In genomic region chrX:40085086-40085551, GRCh38 we compare ENCODE assay signal across 11 cellular contexts. TPM values are rescaled to one million over a fixed set of nuclear protein-coding genes. Genes with fewer than 3 reads are reported as not detected.
A peak's percentile ranks its signal among the peaks of the same experiment; 100 is the strongest.
DNase-seq lines count a peak whose midpoint lies in the region; ATAC-seq, FAIRE-seq and TF ChIP-seq lines count a peak whose summit lies in the region.
"Had no signal": no experiment of that assay in that cellular context is flagged by ENCODE, and none has a peak within 500 bp of the region (broad histone marks: within the 10 kb centered on the region; RNA-seq: fewer than 3 reads in every experiment).

No MANE protein-coding gene starts in this region.

- H3K27ac ChIP-seq in HepG2 (ENCODE audit: extremely low read length, insufficient read depth, low read length) (no peak overlapping the region), right lobe of liver (no peak overlapping the region), adrenal gland (peak overlapping the region in 4 of 5 donors; percentile 17 to 76 (median 50)), keratinocyte (ENCODE audit: control insufficient read depth, insufficient read depth, low read length) (peak overlapping the region; percentile 3)

- H3K36me3 ChIP-seq in HepG2 (replicated peaks in 1 of 2; ENCODE audit: control insufficient read depth in 1 of 2, insufficient read depth in 2 of 2, low read length in 2 of 2), result no peaks in the 10 kb centered on the region; a peak in 1 of 5 replicates
- no peaks in the 10 kb centered on the region for H3K36me3 ChIP-seq in right lobe of liver
- no peaks in the 10 kb centered on the region for H3K36me3 ChIP-seq in adrenal gland (replicated peaks in 1 of 2)
- H3K36me3 ChIP-seq in keratinocyte (ENCODE audit: control insufficient read depth in 2 of 2, extremely low read depth in 1 of 2, insufficient read depth in 2 of 2, low read length in 2 of 2), result no peaks in the 10 kb centered on the region

- TF ChIP-seq RAD21 in HepG2 (CRISPR knock-in tag; IDR thresholded peaks at IDR 0.05), result no peak

- no TSS peak for BruUV-seq in HepG2 (replicated peaks; lab: Mats Ljungman, UMichigan)

- dilution Hi-C loops in keratinocyte (cut with MboI; ENCODE audit: extremely low pct_ligation_motif_present, low sequenced_read_pairs), result no loop called here

- DNase-seq in HepG2 (ENCODE audit: low spot score) (no peak), right lobe of liver (no peak), adrenal gland (peak; percentile 39 to 75 (median 72)), keratinocyte (ENCODE audit: low read depth, low spot score) (no peak), ACHN (no peak), NCI-H524 treated with DMSO at 0.1 percent for 48 hours (lab: John Stamatoyannopoulos, UW) (no peak), hepatic stellate cell (ENCODE audit: low spot score) (no peak), SW480 (ENCODE audit: low spot score) (no peak)
- DNase-seq: DMS153, NCI-H2081 treated with DMSO at 0.1 percent for 48 hours had no signal

- WGBS in HepG2 (ENCODE audit: low lambda C conversion rate), result 79% methylated on average over 18 of the region's 20 CpGs
- 29% methylated on average over 20 of the region's 20 CpGs for WGBS in right lobe of liver (ENCODE audit: insufficient coverage, low coverage, low lambda C conversion rate, missing lambda C conversion rate)
- 17 to 32% (median 28%) methylated on average over 20 of the region's 20 CpGs for WGBS in adrenal gland, 4 donors

- TF ChIP-seq EP300 in HepG2 (IDR thresholded peaks at IDR 0.05; ENCODE audit: low read depth in 2 of 2, low read length in 2 of 2), result no peak
- no peak for TF ChIP-seq EP300 in HepG2 (CRISPR knock-in tag; IDR thresholded peaks at IDR 0.05; ENCODE audit: borderline replicate concordance)

- in situ Hi-C loops in HepG2 (cut with HindIII; ENCODE audit: extremely low pct_ligation_motif_present, low pct_unique_long_range_greater_than_20kb) (loop anchor here (10.0 kb wide), 1 partner anchor 180 kb away; no protein-coding TSS in a partner anchor), ACHN (cut with HindIII; ENCODE audit: low pct_ligation_motif_present, low pct_unique_long_range_greater_than_20kb, low sequenced_read_pairs) (no loop called here)

- H3K4me1 ChIP-seq in HepG2 (ENCODE audit: insufficient read depth, low read length) (peaks cover 90% of the 10 kb centered on the region), right lobe of liver (peaks cover 0 to 35% (median 3%) of the 10 kb centered on the region in 4 donors), adrenal gland (replicated peaks in 1 of 2) (peaks cover 14 to 45% of the 10 kb centered on the region in 2 donors), keratinocyte (ENCODE audit: control insufficient read depth, extremely low read depth, insufficient read depth, low read length) (peaks cover 33% of the 10 kb centered on the region)

- ATAC-seq in HepG2, result no peak
- no peak for ATAC-seq in right lobe of liver

- H3K4me2 ChIP-seq in HepG2 (ENCODE audit: low read depth, low read length) (peak overlapping the region; percentile 66; the same call in 1 of the 2 replicates), keratinocyte (ENCODE audit: control insufficient read depth, extremely low read depth, insufficient read depth, low read depth, low read length) (peak overlapping the region; percentile 58)

- no peak for TF ChIP-seq POLR2A in HepG2 (IDR thresholded peaks at IDR 0.05; ENCODE audit: insufficient read depth in 1 of 2, low read depth in 2 of 2, low read length in 2 of 2)
- TF ChIP-seq POLR2A in right lobe of liver (IDR thresholded peaks at IDR 0.05), result no peak
- TF ChIP-seq POLR2A in adrenal gland (IDR thresholded peaks at IDR 0.05), result peak in 1 of 2 donors; percentile 34

- peaks cover 48% of the 10 kb centered on the region for H4K20me1 ChIP-seq in HepG2 (ENCODE audit: insufficient read depth, low read length)
- H4K20me1 ChIP-seq in keratinocyte (ENCODE audit: control insufficient read depth, extremely low read depth, insufficient read depth, low read length), result no peaks in the 10 kb centered on the region

- H3K9ac ChIP-seq in HepG2 (ENCODE audit: insufficient read depth, low read depth, low read length), result no peak overlapping the region
- no peak overlapping the region for H3K9ac ChIP-seq in keratinocyte (ENCODE audit: control insufficient read depth, extremely low read depth, insufficient read depth, low read length)

- no peak for TF ChIP-seq CTCF in HepG2 (CRISPR knock-in tag; IDR thresholded peaks at IDR 0.05)
- TF ChIP-seq CTCF in right lobe of liver (IDR thresholded peaks at IDR 0.05), result no peak
- TF ChIP-seq CTCF in adrenal gland (IDR thresholded peaks at IDR 0.05), result no peak
- no peak for TF ChIP-seq CTCF in keratinocyte (optimal IDR thresholded peaks at IDR 0.05 in 1 of 3, IDR thresholded peaks at IDR 0.05 in 1 of 3, conservative IDR thresholded peaks at IDR 0.05 in 1 of 3; ENCODE audit: extremely low read depth in 1 of 3, insufficient read depth in 2 of 3, low read length in 3 of 3)

- no peaks in the 10 kb centered on the region for H3K27me3 ChIP-seq in HepG2 (ENCODE audit: control insufficient read depth in 1 of 2, insufficient read depth in 2 of 2, low read length in 2 of 2)
- H3K27me3 ChIP-seq in right lobe of liver, result no peaks in the 10 kb centered on the region
- peaks cover 9% of the 10 kb centered on the region for H3K27me3 ChIP-seq in adrenal gland
- H3K27me3 ChIP-seq in keratinocyte (ENCODE audit: control insufficient read depth, extremely low read depth, insufficient read depth, low read length), result peaks cover 8% of the 10 kb centered on the region

- H3K4me3 ChIP-seq in HepG2 (replicated peaks in 1 of 3; ENCODE audit: insufficient read depth in 1 of 3, low read depth in 2 of 3, low read length in 3 of 3) (peak overlapping the region in 1 of 3 experiments; percentile 10; a peak in 1 of 6 replicates), right lobe of liver (no peak overlapping the region), adrenal gland (no peak overlapping the region), keratinocyte (ENCODE audit: control insufficient read depth in 2 of 3, extremely low read depth in 1 of 3, insufficient read depth in 2 of 3, low read depth in 1 of 3, low read length in 3 of 3) (peak overlapping the region in 1 of 3 experiments; percentile 10)
- H3K4me3 ChIP-seq: skin epidermis had no signal

- H3K79me2 ChIP-seq in HepG2 (ENCODE audit: insufficient read depth, low read length) (peaks cover 90% of the 10 kb centered on the region), keratinocyte (ENCODE audit: control insufficient read depth, insufficient read depth, low read length) (peaks cover 16% of the 10 kb centered on the region)

- no peaks in the 10 kb centered on the region for H3K9me3 ChIP-seq in HepG2 (ENCODE audit: low read length)
- H3K9me3 ChIP-seq in right lobe of liver, result no peaks in the 10 kb centered on the region
- H3K9me3 ChIP-seq in adrenal gland (replicated peaks in 1 of 3), result no peaks in the 10 kb centered on the region
- no peaks in the 10 kb centered on the region for H3K9me3 ChIP-seq in keratinocyte (ENCODE audit: control insufficient read depth, low read depth, low read length)

- no peaks in the 10 kb centered on the region for H3K9me1 ChIP-seq in keratinocyte (ENCODE audit: control insufficient read depth, extremely low read depth, insufficient read depth, low read length)

- POLR2A ChIA-PET in HepG2 (lab: Yijun Ruan, JAX), result interaction anchor here (0.8 to 1.6 kb wide), 2 partner anchors 13 to 23 kb away, joined by 3 to 5 read pairs; partner anchors contain the start of gene BCOR

- intact Hi-C loops in HepG2 (cut with micrococcal nuclease; ENCODE audit: unreplicated experiment), result no loop called here
- intact Hi-C loops in right lobe of liver (cut with DNase I), result no loop called here
- intact Hi-C loops in adrenal gland (cut with DNase I), result no loop called here

- no peak overlapping the region for H2AFZ ChIP-seq in HepG2 (ENCODE audit: low read length)
- no peak overlapping the region for H2AFZ ChIP-seq in keratinocyte (ENCODE audit: control insufficient read depth, low read length)

- FAIRE-seq in HepG2 (lab: Jason Lieb, UNC), result no peak
- no peak for FAIRE-seq in keratinocyte (lab: Jason Lieb, UNC)

- CTCF ChIA-PET in HepG2 (lab: Yijun Ruan, JAX; ENCODE audit: low intra/inter-chr PET ratio, low total read pairs), result no interaction called here

RNA-seq across cellular contexts. Expression of gene BCOR, which starts 12.6 kb away (rescaled TPM):
- total RNA-seq in HepG2 (2016; rRNA removed; fragmentation: Illumina TruSeq; extraction: Trizol) (15.2 and 18.6 TPM in 2 replicates), right lobe of liver (10 to 100 TPM in 4 of 6 experiments, 1 to 10 TPM in 2; 9.4 to 16.6 (median 12.0) TPM), adrenal gland (10 to 100 TPM; 21.7 to 42.9 (median 30.6) TPM)
- 3.2 and 4.8 TPM in 2 replicates for total RNA-seq in HepG2 (2016; cell fraction: cytosol; rRNA removed; fragmentation: Illumina TruSeq; extraction: Trizol; ENCODE audit: low read depth)
- total RNA-seq in HepG2 (2016; cell fraction: insoluble cytoplasmic fraction; rRNA removed; fragmentation: Illumina TruSeq; extraction: Trizol), result 13.9 and 15.9 TPM in 2 replicates
- total RNA-seq in HepG2 (2016; cell fraction: membrane; rRNA removed; fragmentation: Illumina TruSeq; extraction: Trizol), result 7.4 and 7.6 TPM in 2 replicates
- 18.8 and 25.8 TPM in 2 replicates for total RNA-seq in HepG2 (2016; cell fraction: nucleus; rRNA removed; fragmentation: Illumina TruSeq; extraction: Trizol)
- polyA plus RNA-seq in HepG2 (2011; rRNA removed) (14.3 and 15.2 TPM in 2 replicates), adrenal gland (10 to 100 TPM; 13.7 to 16.0 (median 14.0) TPM), keratinocyte (2.8 to 5.0 TPM (median 3.6 TPM) in 3 replicates)
- polyA plus RNA-seq in HepG2 (2011; cell fraction: cytosol; rRNA removed), result 11.5 and 13.8 TPM in 2 replicates
- 30.4 and 30.6 TPM in 2 replicates for polyA plus RNA-seq in HepG2 (2011; cell fraction: nucleus; rRNA removed)
- polyA plus RNA-seq in HepG2 (2012), result 27.3 and 29.3 TPM in 2 replicates
- 1.2 and 1.3 TPM in 2 replicates for polyA plus RNA-seq in HepG2 (2016; cell fraction: cytosol; fragmentation: Illumina TruSeq; extraction: Trizol; ENCODE audit: low read depth)
- polyA plus RNA-seq in HepG2 (2016; cell fraction: insoluble cytoplasmic fraction; fragmentation: Illumina TruSeq; extraction: Trizol; ENCODE audit: low read depth), result 17.4 and 18.4 TPM in 2 replicates
- polyA plus RNA-seq in HepG2 (2016; cell fraction: membrane; fragmentation: Illumina TruSeq; extraction: Trizol; ENCODE audit: low read depth), result 1.3 and 1.9 TPM in 2 replicates
- 27.4 and 28.9 TPM in 2 replicates for polyA plus RNA-seq in HepG2 (2016; cell fraction: nucleus; fragmentation: Illumina TruSeq; extraction: Trizol; ENCODE audit: insufficient read depth, low read depth)
- polyA minus RNA-seq in HepG2 (2011; rRNA and poly(A)+ RNA removed; ENCODE audit: low replicate concordance), result 18.3 and 32.5 TPM in 2 replicates
- polyA minus RNA-seq in HepG2 (2011; cell fraction: cytosol; rRNA and poly(A)+ RNA removed), result 40.3 and 40.4 TPM in 2 replicates
- 31.8 TPM in 2 replicates for polyA minus RNA-seq in HepG2 (2011; cell fraction: nucleus; rRNA and poly(A)+ RNA removed)
- 8.0 TPM for polyA plus RNA-seq in keratinocyte (2011; ENCODE audit: low read depth)
- polyA plus RNA-seq in keratinocyte (2011; cell fraction: cytosol; rRNA removed), result 4.1 and 4.2 TPM in 2 replicates
- polyA plus RNA-seq in keratinocyte (2011; cell fraction: nucleus; rRNA removed), result 20.2 and 20.8 TPM in 2 replicates
- polyA plus RNA-seq in keratinocyte (2012; ENCODE audit: low replicate concordance), result 6.2 and 7.2 TPM in 2 replicates
- polyA minus RNA-seq in keratinocyte, result 2.5 to 11.9 TPM (median 7.5 TPM) in 3 replicates
- polyA minus RNA-seq in keratinocyte (2011; cell fraction: cytosol; rRNA and poly(A)+ RNA removed), result 4.0 TPM
- polyA minus RNA-seq in keratinocyte (2011; cell fraction: nucleus; rRNA and poly(A)+ RNA removed), result 13.0 and 22.7 TPM in 2 replicates

Comparison
In these comparisons a context has a peak if more than half of its experiments do, and no peak if none do; other contexts are left out.
1. DNase-seq: peak in adrenal gland (7 of 7); none in HepG2 (single experiment), right lobe of liver (0 of 3), keratinocyte (single experiment), ACHN (single experiment), NCI-H524 treated with DMSO at 0.1 percent for 48 hours (single experiment), hepatic stellate cell (single experiment) and SW480 (single experiment).
2. H3K27ac ChIP-seq: peak in adrenal gland (4 of 5) and keratinocyte (single experiment); none in HepG2 (single experiment) and right lobe of liver (0 of 3).